1 cellular context compared by ENCODE assay signal in the genomic region with DNA sequence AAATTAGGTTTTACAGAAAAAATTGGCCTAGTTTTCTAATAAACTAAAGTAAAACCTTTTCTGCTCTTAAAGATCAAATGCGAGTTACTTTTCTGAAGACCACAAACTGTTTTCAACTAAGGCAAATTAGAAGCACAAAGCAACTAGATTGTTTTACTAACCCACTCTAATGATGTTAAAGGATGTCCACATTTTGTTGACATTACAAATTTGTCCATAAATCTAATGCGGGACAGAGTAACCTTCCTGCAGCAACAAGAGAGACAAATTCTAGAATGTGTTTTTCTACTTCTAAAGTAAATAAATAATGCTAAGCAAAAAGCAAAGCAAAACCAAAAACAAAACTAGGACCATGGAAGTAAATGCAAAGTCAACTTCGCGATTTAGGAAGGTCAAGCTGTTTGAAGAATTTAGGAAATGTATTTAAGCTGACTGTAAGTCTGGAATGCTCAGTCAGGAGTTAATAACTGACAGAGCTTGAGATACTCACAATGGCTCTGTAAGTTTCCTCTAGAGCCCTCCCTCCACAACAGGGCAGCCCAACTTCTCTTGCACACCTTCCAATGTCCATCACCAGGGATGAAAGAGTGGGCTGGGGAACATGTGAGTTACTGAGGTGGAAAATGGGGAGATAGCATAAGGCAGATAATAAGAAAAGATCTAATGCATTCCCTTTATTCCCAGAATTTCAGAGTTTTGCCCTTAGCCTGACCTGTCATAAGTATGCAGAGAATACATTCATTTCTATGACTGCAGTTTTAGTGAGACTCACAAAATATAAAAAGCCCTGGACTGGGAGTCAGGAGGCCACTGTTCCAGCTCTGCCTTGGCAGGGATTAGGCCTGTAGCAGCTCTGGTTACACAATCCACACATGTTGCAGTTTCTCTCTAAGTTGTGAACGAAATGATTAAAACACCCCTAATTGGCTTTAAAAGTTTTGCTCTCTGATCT.
TF ChIP-seq lines count a peak whose summit lies in the region.

No MANE protein-coding gene starts in this region.

TF ChIP-seq in HepG2, 621 proteins besides CTCF, POLR2A, EP300 and RAD21 (continued from another document and continues in another):
- TF ChIP-seq ARID3A (IDR thresholded peaks at IDR 0.05; ENCODE audit: low read depth, low read length) (0 out of 2 replicates have a peak, but pooled peaks have one; percentile 11), ZNF841 (CRISPR knock-in tag; IDR thresholded peaks at IDR 0.05; ENCODE audit: borderline replicate concordance) (no peak), HNRNPUL1 (IDR thresholded peaks at IDR 0.05; ENCODE audit: low read depth, low read length) (0 out of 2 replicates have a peak, but pooled peaks have one; percentile 37), CREB1 (IDR thresholded peaks at IDR 0.05) (no peak), CREB1 (CRISPR knock-in tag; IDR thresholded peaks at IDR 0.05) (no peak), HES4 (CRISPR knock-in tag; IDR thresholded peaks at IDR 0.05; ENCODE audit: borderline replicate concordance) (no peak), AGO1 (IDR thresholded peaks at IDR 0.05; ENCODE audit: low read depth, low read length, poor library complexity, severe bottlenecking) (no peak), NCOR1 (IDR thresholded peaks at IDR 0.05; ENCODE audit: borderline replicate concordance, low read length) (peak; percentile 59; the same call in 1 of the 2 replicates), REL (CRISPR knock-in tag; conservative IDR thresholded peaks at IDR 0.05) (no peak), IRF2 (CRISPR knock-in tag; IDR thresholded peaks at IDR 0.05) (peak; percentile 15; the same call in 1 of the 2 replicates), ZMAT3 (CRISPR knock-in tag; conservative IDR thresholded peaks at IDR 0.05) (no peak), MED13 (CRISPR knock-in tag; IDR thresholded peaks at IDR 0.05) (no peak), ZNF713 (CRISPR knock-in tag; IDR thresholded peaks at IDR 0.05) (no peak), ISL2 (CRISPR knock-in tag; IDR thresholded peaks at IDR 0.05) (peak; percentile 49), ZNF30 (CRISPR knock-in tag; IDR thresholded peaks at IDR 0.05) (no peak), ZNF33A (CRISPR knock-in tag; IDR thresholded peaks at IDR 0.05; ENCODE audit: borderline replicate concordance) (no peak), FOXC1 (CRISPR knock-in tag; IDR thresholded peaks at IDR 0.05; ENCODE audit: borderline replicate concordance) (no peak), ZNF562 (CRISPR knock-in tag; IDR thresholded peaks at IDR 0.05; ENCODE audit: borderline replicate concordance) (no peak), HCFC1 (IDR thresholded peaks at IDR 0.05; ENCODE audit: low read depth, low read length) (no peak), PAF1 (CRISPR knock-in tag; IDR thresholded peaks at IDR 0.05) (no peak), ZSCAN9 (CRISPR knock-in tag; IDR thresholded peaks at IDR 0.05; ENCODE audit: borderline replicate concordance) (peak; percentile 56; the same call in 1 of the 2 replicates), SNAI1 (CRISPR knock-in tag; IDR thresholded peaks at IDR 0.05; ENCODE audit: borderline replicate concordance) (no peak), ATF1 (CRISPR knock-in tag; IDR thresholded peaks at IDR 0.05) (peak; percentile 57; the same call in 1 of the 2 replicates), ZC3H4 (CRISPR knock-in tag; IDR thresholded peaks at IDR 0.05; ENCODE audit: borderline replicate concordance) (no peak), ZNF121 (CRISPR knock-in tag; IDR thresholded peaks at IDR 0.05) (peak; percentile 55; the same call in 1 of the 2 replicates), SRSF1 (optimal IDR thresholded peaks at IDR 0.05; ENCODE audit: low read depth, low read length) (no peak), RAD51 (IDR thresholded peaks at IDR 0.05; ENCODE audit: borderline replicate concordance) (no peak), KDM3A (CRISPR knock-in tag; IDR thresholded peaks at IDR 0.05; ENCODE audit: low read depth) (no peak; the same call in 1 of the 2 replicates), ZBTB21 (CRISPR knock-in tag; IDR thresholded peaks at IDR 0.05) (no peak), ZSCAN29 (CRISPR knock-in tag; conservative IDR thresholded peaks at IDR 0.05) (0 out of 2 replicates have a peak, but pooled peaks have one; percentile 5), KAT2B (IDR thresholded peaks at IDR 0.05; ENCODE audit: borderline replicate concordance, low read depth, low read length) (no peak), POLR2AphosphoS5 (IDR thresholded peaks at IDR 0.05; ENCODE audit: low read depth, low read length) (no peak), GLI4 (CRISPR knock-in tag; IDR thresholded peaks at IDR 0.05; ENCODE audit: borderline replicate concordance) (no peak), ZNF160 (CRISPR knock-in tag; IDR thresholded peaks at IDR 0.05) (no peak), TCF12 (IDR thresholded peaks at IDR 0.05) (no peak), TCF12 (CRISPR knock-in tag; IDR thresholded peaks at IDR 0.05) (no peak), STAG1 (CRISPR knock-in tag; IDR thresholded peaks at IDR 0.05) (no peak), MED8 (CRISPR knock-in tag; IDR thresholded peaks at IDR 0.05; ENCODE audit: insufficient replicate concordance) (no peak), HMGA1 (CRISPR knock-in tag; conservative IDR thresholded peaks at IDR 0.05) (no peak), ZNF331 (CRISPR knock-in tag; IDR thresholded peaks at IDR 0.05) (peak; percentile 78)
- TF ChIP-seq, protein P1, sequence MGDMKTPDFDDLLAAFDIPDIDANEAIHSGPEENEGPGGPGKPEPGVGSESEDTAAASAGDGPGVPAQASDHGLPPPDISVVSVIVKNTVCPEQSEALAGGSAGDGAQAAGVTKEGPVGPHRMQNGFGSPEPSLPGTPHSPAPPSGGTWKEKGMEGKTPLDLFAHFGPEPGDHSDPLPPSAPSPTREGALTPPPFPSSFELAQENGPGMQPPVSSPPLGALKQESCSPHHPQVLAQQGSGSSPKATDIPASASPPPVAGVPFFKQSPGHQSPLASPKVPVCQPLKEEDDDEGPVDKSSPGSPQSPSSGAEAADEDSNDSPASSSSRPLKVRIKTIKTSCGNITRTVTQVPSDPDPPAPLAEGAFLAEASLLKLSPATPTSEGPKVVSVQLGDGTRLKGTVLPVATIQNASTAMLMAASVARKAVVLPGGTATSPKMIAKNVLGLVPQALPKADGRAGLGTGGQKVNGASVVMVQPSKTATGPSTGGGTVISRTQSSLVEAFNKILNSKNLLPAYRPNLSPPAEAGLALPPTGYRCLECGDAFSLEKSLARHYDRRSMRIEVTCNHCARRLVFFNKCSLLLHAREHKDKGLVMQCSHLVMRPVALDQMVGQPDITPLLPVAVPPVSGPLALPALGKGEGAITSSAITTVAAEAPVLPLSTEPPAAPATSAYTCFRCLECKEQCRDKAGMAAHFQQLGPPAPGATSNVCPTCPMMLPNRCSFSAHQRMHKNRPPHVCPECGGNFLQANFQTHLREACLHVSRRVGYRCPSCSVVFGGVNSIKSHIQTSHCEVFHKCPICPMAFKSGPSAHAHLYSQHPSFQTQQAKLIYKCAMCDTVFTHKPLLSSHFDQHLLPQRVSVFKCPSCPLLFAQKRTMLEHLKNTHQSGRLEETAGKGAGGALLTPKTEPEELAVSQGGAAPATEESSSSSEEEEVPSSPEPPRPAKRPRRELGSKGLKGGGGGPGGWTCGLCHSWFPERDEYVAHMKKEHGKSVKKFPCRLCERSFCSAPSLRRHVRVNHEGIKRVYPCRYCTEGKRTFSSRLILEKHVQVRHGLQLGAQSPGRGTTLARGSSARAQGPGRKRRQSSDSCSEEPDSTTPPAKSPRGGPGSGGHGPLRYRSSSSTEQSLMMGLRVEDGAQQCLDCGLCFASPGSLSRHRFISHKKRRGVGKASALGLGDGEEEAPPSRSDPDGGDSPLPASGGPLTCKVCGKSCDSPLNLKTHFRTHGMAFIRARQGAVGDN (CRISPR knock-in tag; IDR thresholded peaks at IDR 0.05): no peak
- TF ChIP-seq, protein P2, sequence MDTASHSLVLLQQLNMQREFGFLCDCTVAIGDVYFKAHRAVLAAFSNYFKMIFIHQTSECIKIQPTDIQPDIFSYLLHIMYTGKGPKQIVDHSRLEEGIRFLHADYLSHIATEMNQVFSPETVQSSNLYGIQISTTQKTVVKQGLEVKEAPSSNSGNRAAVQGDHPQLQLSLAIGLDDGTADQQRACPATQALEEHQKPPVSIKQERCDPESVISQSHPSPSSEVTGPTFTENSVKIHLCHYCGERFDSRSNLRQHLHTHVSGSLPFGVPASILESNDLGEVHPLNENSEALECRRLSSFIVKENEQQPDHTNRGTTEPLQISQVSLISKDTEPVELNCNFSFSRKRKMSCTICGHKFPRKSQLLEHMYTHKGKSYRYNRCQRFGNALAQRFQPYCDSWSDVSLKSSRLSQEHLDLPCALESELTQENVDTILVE (CRISPR knock-in tag; IDR thresholded peaks at IDR 0.05): no peak
- TF ChIP-seq, protein P3, sequence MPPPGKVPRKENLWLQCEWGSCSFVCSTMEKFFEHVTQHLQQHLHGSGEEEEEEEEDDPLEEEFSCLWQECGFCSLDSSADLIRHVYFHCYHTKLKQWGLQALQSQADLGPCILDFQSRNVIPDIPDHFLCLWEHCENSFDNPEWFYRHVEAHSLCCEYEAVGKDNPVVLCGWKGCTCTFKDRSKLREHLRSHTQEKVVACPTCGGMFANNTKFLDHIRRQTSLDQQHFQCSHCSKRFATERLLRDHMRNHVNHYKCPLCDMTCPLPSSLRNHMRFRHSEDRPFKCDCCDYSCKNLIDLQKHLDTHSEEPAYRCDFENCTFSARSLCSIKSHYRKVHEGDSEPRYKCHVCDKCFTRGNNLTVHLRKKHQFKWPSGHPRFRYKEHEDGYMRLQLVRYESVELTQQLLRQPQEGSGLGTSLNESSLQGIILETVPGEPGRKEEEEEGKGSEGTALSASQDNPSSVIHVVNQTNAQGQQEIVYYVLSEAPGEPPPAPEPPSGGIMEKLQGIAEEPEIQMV (CRISPR knock-in tag; IDR thresholded peaks at IDR 0.05; ENCODE audit: low read depth): no peak
- TF ChIP-seq, protein P4, sequence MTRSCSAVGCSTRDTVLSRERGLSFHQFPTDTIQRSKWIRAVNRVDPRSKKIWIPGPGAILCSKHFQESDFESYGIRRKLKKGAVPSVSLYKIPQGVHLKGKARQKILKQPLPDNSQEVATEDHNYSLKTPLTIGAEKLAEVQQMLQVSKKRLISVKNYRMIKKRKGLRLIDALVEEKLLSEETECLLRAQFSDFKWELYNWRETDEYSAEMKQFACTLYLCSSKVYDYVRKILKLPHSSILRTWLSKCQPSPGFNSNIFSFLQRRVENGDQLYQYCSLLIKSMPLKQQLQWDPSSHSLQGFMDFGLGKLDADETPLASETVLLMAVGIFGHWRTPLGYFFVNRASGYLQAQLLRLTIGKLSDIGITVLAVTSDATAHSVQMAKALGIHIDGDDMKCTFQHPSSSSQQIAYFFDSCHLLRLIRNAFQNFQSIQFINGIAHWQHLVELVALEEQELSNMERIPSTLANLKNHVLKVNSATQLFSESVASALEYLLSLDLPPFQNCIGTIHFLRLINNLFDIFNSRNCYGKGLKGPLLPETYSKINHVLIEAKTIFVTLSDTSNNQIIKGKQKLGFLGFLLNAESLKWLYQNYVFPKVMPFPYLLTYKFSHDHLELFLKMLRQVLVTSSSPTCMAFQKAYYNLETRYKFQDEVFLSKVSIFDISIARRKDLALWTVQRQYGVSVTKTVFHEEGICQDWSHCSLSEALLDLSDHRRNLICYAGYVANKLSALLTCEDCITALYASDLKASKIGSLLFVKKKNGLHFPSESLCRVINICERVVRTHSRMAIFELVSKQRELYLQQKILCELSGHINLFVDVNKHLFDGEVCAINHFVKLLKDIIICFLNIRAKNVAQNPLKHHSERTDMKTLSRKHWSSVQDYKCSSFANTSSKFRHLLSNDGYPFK (CRISPR knock-in tag; IDR thresholded peaks at IDR 0.05; ENCODE audit: borderline replicate concordance): no peak
- TF ChIP-seq, protein P5, sequence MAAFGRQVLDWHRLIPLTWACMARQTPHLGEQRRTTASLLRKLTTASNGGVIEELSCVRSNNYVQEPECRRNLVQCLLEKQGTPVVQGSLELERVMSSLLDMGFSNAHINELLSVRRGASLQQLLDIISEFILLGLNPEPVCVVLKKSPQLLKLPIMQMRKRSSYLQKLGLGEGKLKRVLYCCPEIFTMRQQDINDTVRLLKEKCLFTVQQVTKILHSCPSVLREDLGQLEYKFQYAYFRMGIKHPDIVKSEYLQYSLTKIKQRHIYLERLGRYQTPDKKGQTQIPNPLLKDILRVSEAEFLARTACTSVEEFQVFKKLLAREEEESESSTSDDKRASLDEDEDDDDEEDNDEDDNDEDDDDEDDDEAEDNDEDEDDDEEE (CRISPR knock-in tag; IDR thresholded peaks at IDR 0.05): no peak
- TF ChIP-seq, protein P6, sequence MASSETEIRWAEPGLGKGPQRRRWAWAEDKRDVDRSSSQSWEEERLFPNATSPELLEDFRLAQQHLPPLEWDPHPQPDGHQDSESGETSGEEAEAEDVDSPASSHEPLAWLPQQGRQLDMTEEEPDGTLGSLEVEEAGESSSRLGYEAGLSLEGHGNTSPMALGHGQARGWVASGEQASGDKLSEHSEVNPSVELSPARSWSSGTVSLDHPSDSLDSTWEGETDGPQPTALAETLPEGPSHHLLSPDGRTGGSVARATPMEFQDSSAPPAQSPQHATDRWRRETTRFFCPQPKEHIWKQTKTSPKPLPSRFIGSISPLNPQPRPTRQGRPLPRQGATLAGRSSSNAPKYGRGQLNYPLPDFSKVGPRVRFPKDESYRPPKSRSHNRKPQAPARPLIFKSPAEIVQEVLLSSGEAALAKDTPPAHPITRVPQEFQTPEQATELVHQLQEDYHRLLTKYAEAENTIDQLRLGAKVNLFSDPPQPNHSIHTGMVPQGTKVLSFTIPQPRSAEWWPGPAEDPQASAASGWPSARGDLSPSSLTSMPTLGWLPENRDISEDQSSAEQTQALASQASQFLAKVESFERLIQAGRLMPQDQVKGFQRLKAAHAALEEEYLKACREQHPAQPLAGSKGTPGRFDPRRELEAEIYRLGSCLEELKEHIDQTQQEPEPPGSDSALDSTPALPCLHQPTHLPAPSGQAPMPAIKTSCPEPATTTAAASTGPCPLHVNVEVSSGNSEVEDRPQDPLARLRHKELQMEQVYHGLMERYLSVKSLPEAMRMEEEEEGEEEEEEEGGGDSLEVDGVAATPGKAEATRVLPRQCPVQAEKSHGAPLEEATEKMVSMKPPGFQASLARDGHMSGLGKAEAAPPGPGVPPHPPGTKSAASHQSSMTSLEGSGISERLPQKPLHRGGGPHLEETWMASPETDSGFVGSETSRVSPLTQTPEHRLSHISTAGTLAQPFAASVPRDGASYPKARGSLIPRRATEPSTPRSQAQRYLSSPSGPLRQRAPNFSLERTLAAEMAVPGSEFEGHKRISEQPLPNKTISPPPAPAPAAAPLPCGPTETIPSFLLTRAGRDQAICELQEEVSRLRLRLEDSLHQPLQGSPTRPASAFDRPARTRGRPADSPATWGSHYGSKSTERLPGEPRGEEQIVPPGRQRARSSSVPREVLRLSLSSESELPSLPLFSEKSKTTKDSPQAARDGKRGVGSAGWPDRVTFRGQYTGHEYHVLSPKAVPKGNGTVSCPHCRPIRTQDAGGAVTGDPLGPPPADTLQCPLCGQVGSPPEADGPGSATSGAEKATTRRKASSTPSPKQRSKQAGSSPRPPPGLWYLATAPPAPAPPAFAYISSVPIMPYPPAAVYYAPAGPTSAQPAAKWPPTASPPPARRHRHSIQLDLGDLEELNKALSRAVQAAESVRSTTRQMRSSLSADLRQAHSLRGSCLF (CRISPR knock-in tag; IDR thresholded peaks at IDR 0.05; ENCODE audit: borderline replicate concordance): no peak
